ENCODE assay signal across 7 cellular contexts in the genomic region with DNA sequence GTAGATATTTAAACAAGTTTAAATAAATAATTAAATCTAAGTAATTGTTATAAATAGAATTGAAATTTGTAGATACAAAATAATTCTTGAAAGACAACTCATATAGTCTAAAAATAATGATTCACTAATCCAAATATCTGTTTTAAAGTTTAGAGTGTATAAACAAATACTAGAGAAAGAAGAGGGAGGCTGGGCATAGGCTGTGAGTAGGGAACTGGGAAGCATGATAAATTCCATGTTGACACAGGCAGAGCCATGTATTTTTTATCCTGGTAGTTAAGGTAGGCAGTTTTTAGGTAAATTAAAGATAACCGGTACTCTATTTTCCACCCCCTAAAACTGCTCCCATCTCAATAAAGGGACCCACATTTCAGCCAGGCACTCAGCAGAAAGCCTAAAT.
"Had no signal": no experiment of that assay in that cellular context is flagged by ENCODE, and none has a peak within 500 bp of the region (broad histone marks: within the 10 kb centered on the region; RNA-seq: fewer than 3 reads in every experiment).

No MANE protein-coding gene starts in this region.

- H3K27ac Mint-ChIP-seq: GM23338, H9, IgD-negative memory B cell had no signal

- H3K4me3 Mint-ChIP-seq: GM23338, H9, IgD-negative memory B cell had no signal

- FAIRE-seq: H1, H54, HTR-8/SVneo had no signal

- H3K4me2 ChIP-seq: GM23338 had no signal

- H2AFZ ChIP-seq: GM23338 had no signal

- ATAC-seq: GM23338 had no signal

- DNase-seq: H9, HCEC 1CT had no signal

- H3K4me3 ChIP-seq: GM23338 had no signal
